Comparison of ENCODE assay signal across 1 cellular context in the genomic region with DNA sequence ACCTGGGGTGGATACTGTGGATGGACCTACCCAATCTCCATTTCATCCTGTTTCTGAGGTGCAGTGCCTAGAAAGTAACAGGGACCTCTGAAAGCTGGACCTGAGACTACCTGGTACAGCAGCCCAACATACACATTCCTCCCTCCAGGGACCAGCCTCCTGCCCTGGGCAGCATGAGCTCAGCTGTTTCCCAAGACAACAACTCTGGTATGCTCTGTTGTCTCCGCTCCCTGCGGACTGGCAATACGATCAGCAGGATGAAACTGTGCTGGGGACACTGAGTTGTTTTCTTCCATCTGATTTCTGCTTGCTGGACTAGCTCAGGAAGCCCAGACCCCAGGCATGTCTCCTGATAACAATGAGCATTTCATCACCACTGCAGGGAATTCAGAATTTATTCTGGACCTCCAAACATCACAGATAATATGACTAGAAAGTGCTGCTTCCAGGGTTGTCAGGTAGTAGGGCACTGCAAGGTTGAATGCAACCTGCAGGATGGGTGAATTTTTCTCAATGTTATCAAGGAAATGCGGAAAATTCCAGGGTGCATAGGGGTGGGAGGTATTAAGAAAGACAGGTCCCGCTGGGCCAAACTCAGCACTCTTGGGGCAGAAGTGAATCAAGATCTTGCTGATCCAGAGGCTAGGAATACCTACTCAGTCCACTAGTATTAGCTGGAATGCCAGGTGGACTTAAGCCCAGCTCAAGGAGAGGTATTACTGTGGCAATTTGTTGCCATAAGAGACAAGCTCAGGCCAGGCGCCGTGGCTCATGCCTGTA.
TF ChIP-seq lines count a peak whose summit lies in the region.

No MANE protein-coding gene starts in this region.

TF ChIP-seq in HepG2, 621 proteins besides CTCF, POLR2A, EP300 and RAD21:
- TF ChIP-seq ATF7 (IDR thresholded peaks at IDR 0.05) = no peak
- no peak for TF ChIP-seq ATF7 (CRISPR knock-in tag; IDR thresholded peaks at IDR 0.05)
- 0 out of 2 replicates have a peak, but pooled peaks have one; percentile 30 for TF ChIP-seq ZNF138 (CRISPR knock-in tag; IDR thresholded peaks at IDR 0.05; ENCODE audit: low read depth)
